ENCODE assay signal across 25 cellular contexts in genomic region chr6:157622427-157622826, GRCh38.
"Had no signal": no experiment of that assay in that cellular context is flagged by ENCODE, and none has a peak within 500 bp of the region (broad histone marks: within the 10 kb centered on the region; RNA-seq: fewer than 3 reads in every experiment).

No MANE protein-coding gene starts in this region.

- H3K27ac ChIP-seq: neural progenitor cell, ovary, parathyroid adenoma, psoas muscle, right lobe of liver, sigmoid colon, stomach, thoracic aorta, thyroid gland, tibial nerve, upper lobe of left lung had no signal

- FAIRE-seq: small intestine, urothelium cell line had no signal

- H3K27me3 ChIP-seq: neural progenitor cell, ovary, right lobe of liver, sigmoid colon, stomach, thyroid gland, tibial nerve, upper lobe of left lung had no signal

- H3K4me3 ChIP-seq: neural progenitor cell, ovary, psoas muscle, right lobe of liver, sigmoid colon, stomach, thoracic aorta, thyroid gland, tibial nerve, upper lobe of left lung had no signal

- H3K4me1 ChIP-seq: psoas muscle, right lobe of liver, sigmoid colon, stomach, thyroid gland, upper lobe of left lung had no signal

- H3K9ac ChIP-seq: neural progenitor cell, parathyroid adenoma had no signal

- H2AFZ ChIP-seq: neural progenitor cell, parathyroid adenoma had no signal

- DNase-seq: natural killer cell; occipital lobe; ovary; posterior cingulate gyrus; psoas muscle; right cardiac atrium; sigmoid colon; small intestine; stimulated activated CD4-positive, alpha-beta T cell treated with anti-CD3 and anti-CD28 coated beads, Interleukin-15, amount 100 ng/mL, for 24 hours; stimulated activated CD4-positive, alpha-beta T cell treated with anti-CD3 and anti-CD28 coated beads, Interleukin-2, amount 100 ng/mL, for 24 hours; stimulated activated CD4-positive, alpha-beta T cell treated with anti-CD3 and anti-CD28 coated beads, Interleukin-2, amount 100 ng/mL, for 48 hours; stimulated activated CD4-positive, alpha-beta T cell treated with anti-CD3 and anti-CD28 coated beads, Interleukin-4, amount 100 ng/mL, for 24 hours; stimulated activated naive B cell treated with anti-CD40 and anti-IgM and Interleukin-4, amounts not matched to agents 10 μg/mL and 1 μg/mL and 100 μg/mL, for 72 hours; stimulated activated naive CD4-positive, alpha-beta T cell treated with Interleukin-2 at 50 U/mL for 16 hours; thyroid gland; trophoblast cell; upper lobe of left lung had no signal

- ATAC-seq: natural killer cell; psoas muscle; right cardiac atrium; right lobe of liver; stimulated activated effector memory CD8-positive, alpha-beta T cell treated with anti-CD3 and anti-CD28 coated beads, Interleukin-12 subunit alpha, Interleukin-12 subunit beta, amount 100 ng/mL, for 72 hours; stimulated activated naive B cell treated with anti-CD40 and anti-IgM and Interleukin-4, amounts not matched to agents 10 μg/mL and 1 μg/mL and 100 μg/mL, for 72 hours had no signal

- H3K9me3 ChIP-seq: ovary, psoas muscle, right lobe of liver, sigmoid colon, stomach, thoracic aorta, thyroid gland, tibial nerve, upper lobe of left lung had no signal

- H3K4me2 ChIP-seq: neural progenitor cell had no signal

- H3K36me3 ChIP-seq: neural progenitor cell, ovary, right lobe of liver, sigmoid colon, stomach, thoracic aorta, thyroid gland, tibial nerve, upper lobe of left lung had no signal
